Comparison of ENCODE assay signal across 17 cellular contexts in genomic region chr20:4370856-4371255, GRCh38.
DNase-seq lines count a peak whose midpoint lies in the region; ATAC-seq, FAIRE-seq and TF ChIP-seq lines count a peak whose summit lies in the region.
"Had no signal": no experiment of that assay in that cellular context is flagged by ENCODE, and none has a peak within 500 bp of the region (broad histone marks: within the 10 kb centered on the region; RNA-seq: fewer than 3 reads in every experiment).

No MANE protein-coding gene starts in this region.

- POLR2A ChIA-PET in activated CD4-positive, alpha-beta T cell treated with anti-CD3 and anti-CD28 coated beads for 36 hours (lab: Charles Lee): no interaction called here

- peak; percentile 9 for DNase-seq in activated CD4-positive, alpha-beta T cell treated with anti-CD3 and anti-CD28 coated beads for 36 hours
- DNase-seq in activated CD4-positive, alpha-beta T cell treated with anti-CD3 and anti-CD28 coated beads, Interleukin-2, amount 50 U/mL, for 48 hours: no peak
- peak; percentile 30 for DNase-seq in AG20443 (ENCODE audit: low spot score)
- peak; percentile 79 for DNase-seq in RPMI7951 (ENCODE audit: low read depth)
- DNase-seq in bronchial epithelial cell (ENCODE audit: low read depth): no peak
- DNase-seq in stimulated activated CD4-positive, alpha-beta T cell treated with anti-CD3 and anti-CD28 coated beads, Interleukin-12 subunit alpha, Interleukin-12 subunit beta, amount 100 ng/mL, for 4 hours: no peak
- DNase-seq: Calu3; NCI-H1048; NCI-H146; NCI-H2107; NCI-H226; NCI-H526; NK-92 treated with Interleukin-12 subunit alpha and Interleukin-12 subunit beta, amount 100 ng/mL, for 24 hours; PC-3 had no signal

- no peaks in the 10 kb centered on the region for H3K27me3 ChIP-seq in bronchial epithelial cell (ENCODE audit: control insufficient read depth, insufficient read depth, low read length)

- H3K4me3 Mint-ChIP-seq in activated CD4-positive, alpha-beta T cell treated with anti-CD3 and anti-CD28 coated beads for 36 hours: no peak overlapping the region
- H3K4me3 Mint-ChIP-seq: IgD-negative memory B cell had no signal

- CTCF ChIA-PET in activated CD4-positive, alpha-beta T cell treated with anti-CD3 and anti-CD28 coated beads for 36 hours (lab: Charles Lee): no interaction called here

- FAIRE-seq in bronchial epithelial cell (lab: Jason Lieb, UNC): peak; percentile 28

- no peaks in the 10 kb centered on the region for H3K36me3 ChIP-seq in bronchial epithelial cell (ENCODE audit: control insufficient read depth, insufficient read depth, low read length)

- peaks cover 35% of the 10 kb centered on the region for H3K4me1 Mint-ChIP-seq in activated CD4-positive, alpha-beta T cell treated with anti-CD3 and anti-CD28 coated beads for 36 hours

- intact Hi-C loops in activated CD4-positive, alpha-beta T cell treated with anti-CD3 and anti-CD28 coated beads for 36 hours (cut with DNase I, micrococcal nuclease): no loop called here

- peaks cover 2% of the 10 kb centered on the region for H3K36me3 Mint-ChIP-seq in activated CD4-positive, alpha-beta T cell treated with anti-CD3 and anti-CD28 coated beads for 36 hours (ENCODE audit: low read depth)
- H3K36me3 Mint-ChIP-seq: IgD-negative memory B cell had no signal

- peak overlapping the region; percentile 92 for H3K27ac Mint-ChIP-seq in activated CD4-positive, alpha-beta T cell treated with anti-CD3 and anti-CD28 coated beads for 36 hours
- H3K27ac Mint-ChIP-seq: IgD-negative memory B cell had no signal

- no peak for ATAC-seq in activated CD4-positive, alpha-beta T cell treated with anti-CD3 and anti-CD28 coated beads for 36 hours
- ATAC-seq in HG02973 (IDR thresholded peaks at IDR 0.05; ENCODE audit: unreplicated experiment): no peak
- ATAC-seq in GM18909 (IDR thresholded peaks at IDR 0.05; ENCODE audit: poor library complexity, unreplicated experiment): no peak
- ATAC-seq: PC-3 had no signal

- no peaks in the 10 kb centered on the region for H3K9me3 Mint-ChIP-seq in activated CD4-positive, alpha-beta T cell treated with anti-CD3 and anti-CD28 coated beads for 36 hours (ENCODE audit: low read depth)

- H3K27me3 Mint-ChIP-seq in activated CD4-positive, alpha-beta T cell treated with anti-CD3 and anti-CD28 coated beads for 36 hours: peaks cover 6% of the 10 kb centered on the region
- H3K27me3 Mint-ChIP-seq: IgD-negative memory B cell had no signal

- TF ChIP-seq CTCF in bronchial epithelial cell (IDR thresholded peaks at IDR 0.05; ENCODE audit: insufficient read depth, low read length, severe bottlenecking): no peak

- no peak overlapping the region for H3K4me3 ChIP-seq in bronchial epithelial cell (ENCODE audit: low read depth, low read length)

Comparison
In these comparisons a context has a peak if more than half of its experiments do, and no peak if none do; other contexts are left out.
1. DNase-seq: peak in activated CD4-positive, alpha-beta T cell treated with anti-CD3 and anti-CD28 coated beads for 36 hours (single experiment), AG20443 (single experiment) and RPMI7951 (single experiment); none in activated CD4-positive, alpha-beta T cell treated with anti-CD3 and anti-CD28 coated beads, Interleukin-2, amount 50 U/mL, for 48 hours (0 of 2), bronchial epithelial cell (single experiment) and stimulated activated CD4-positive, alpha-beta T cell treated with anti-CD3 and anti-CD28 coated beads, Interleukin-12 subunit alpha, Interleukin-12 subunit beta, amount 100 ng/mL, for 4 hours (single experiment).